In genomic region chr18:21109936-21110666, GRCh38 we compare ENCODE assay signal across 8 cellular contexts. TPM values are rescaled to one million over a fixed set of nuclear protein-coding genes. Genes with fewer than 3 reads are reported as not detected.
DNase-seq lines count a peak whose midpoint lies in the region; ATAC-seq and TF ChIP-seq lines count a peak whose summit lies in the region.

No MANE protein-coding gene starts in this region.

- no peaks in the 10 kb centered on the region for H3K9me3 Mint-ChIP-seq in activated naive CD4-positive, alpha-beta T cell treated with anti-CD3 and anti-CD28 coated beads for 36 hours
- no peaks in the 10 kb centered on the region for H3K9me3 Mint-ChIP-seq in activated CD8-positive, alpha-beta T cell treated with anti-CD3 and anti-CD28 coated beads, Interleukin-2, amount 10 ng/mL, durations not matched to agents 7 days and 5 days (ENCODE audit: insufficient read depth)
- no peaks in the 10 kb centered on the region for H3K9me3 Mint-ChIP-seq in type B pancreatic cell

- H3K27ac ChIP-seq in left lung = peak overlapping the region; percentile 98 to 99

- H3K4me1 Mint-ChIP-seq in activated naive CD4-positive, alpha-beta T cell treated with anti-CD3 and anti-CD28 coated beads for 36 hours (ENCODE audit: low read depth) = peaks cover 21% of the 10 kb centered on the region
- peaks cover 6% of the 10 kb centered on the region for H3K4me1 Mint-ChIP-seq in activated CD8-positive, alpha-beta T cell treated with anti-CD3 and anti-CD28 coated beads, Interleukin-2, amount 10 ng/mL, durations not matched to agents 7 days and 5 days (ENCODE audit: low read depth)
- peaks cover 16% of the 10 kb centered on the region for H3K4me1 Mint-ChIP-seq in type B pancreatic cell (ENCODE audit: unreplicated experiment)

- H3K4me3 ChIP-seq in left lung = peak overlapping the region; percentile 95 to 98

- POLR2A ChIA-PET in activated CD8-positive, alpha-beta T cell treated with anti-CD3 and anti-CD28 coated beads, Interleukin-2, amount 10 ng/mL, durations not matched to agents 7 days and 5 days (lab: Charles Lee) = no interaction called here

- H3K27me3 Mint-ChIP-seq in activated naive CD4-positive, alpha-beta T cell treated with anti-CD3 and anti-CD28 coated beads for 36 hours (ENCODE audit: low read depth) = no peaks in the 10 kb centered on the region
- no peaks in the 10 kb centered on the region for H3K27me3 Mint-ChIP-seq in activated CD8-positive, alpha-beta T cell treated with anti-CD3 and anti-CD28 coated beads, Interleukin-2, amount 10 ng/mL, durations not matched to agents 7 days and 5 days (ENCODE audit: low read depth)
- no peaks in the 10 kb centered on the region for H3K27me3 Mint-ChIP-seq in type B pancreatic cell

- H3K27me3 ChIP-seq in left lung = no peaks in the 10 kb centered on the region

- peaks cover 23 to 52% of the 10 kb centered on the region in 2 donors for H3K4me1 ChIP-seq in left lung

- peaks cover 3% of the 10 kb centered on the region for H3K36me3 Mint-ChIP-seq in activated naive CD4-positive, alpha-beta T cell treated with anti-CD3 and anti-CD28 coated beads for 36 hours (ENCODE audit: low read depth)
- H3K36me3 Mint-ChIP-seq in activated CD8-positive, alpha-beta T cell treated with anti-CD3 and anti-CD28 coated beads, Interleukin-2, amount 10 ng/mL, durations not matched to agents 7 days and 5 days (ENCODE audit: low read depth) = peaks cover 21% of the 10 kb centered on the region
- no peaks in the 10 kb centered on the region for H3K36me3 Mint-ChIP-seq in type B pancreatic cell

- DNase-seq in activated naive CD4-positive, alpha-beta T cell treated with anti-CD3 and anti-CD28 coated beads for 36 hours = no peak
- DNase-seq in activated naive CD4-positive, alpha-beta T cell treated with anti-CD3 and anti-CD28 coated beads, Interleukin-2, amount 50 U/mL, for 16 hours = no peak
- DNase-seq in activated CD8-positive, alpha-beta T cell treated with anti-CD3 and anti-CD28 coated beads, Interleukin-2, amount 10 ng/mL, durations not matched to agents 7 days and 5 days = no peak
- DNase-seq in left lung (no peak), type B pancreatic cell (ENCODE audit: extremely low spot score, unreplicated experiment) (no peak), NCI-H2196 treated with DMSO at 0.1 percent for 48 hours (lab: John Stamatoyannopoulos, UW; ENCODE audit: unreplicated experiment) (no peak), KG1 (lab: John Stamatoyannopoulos, UW) (no peak)

- H3K9me3 ChIP-seq in left lung = no peaks in the 10 kb centered on the region

- H3K36me3 ChIP-seq in left lung = no peaks in the 10 kb centered on the region

- TF ChIP-seq CTCF in left lung (IDR thresholded peaks at IDR 0.05) (no peak), type B pancreatic cell (conservative IDR thresholded peaks at IDR 0.05) (no peak)

- H3K4me3 Mint-ChIP-seq in activated naive CD4-positive, alpha-beta T cell treated with anti-CD3 and anti-CD28 coated beads for 36 hours = no peak overlapping the region
- H3K4me3 Mint-ChIP-seq in activated CD8-positive, alpha-beta T cell treated with anti-CD3 and anti-CD28 coated beads, Interleukin-2, amount 10 ng/mL, durations not matched to agents 7 days and 5 days = no peak overlapping the region
- H3K4me3 Mint-ChIP-seq in type B pancreatic cell = no peak overlapping the region

- intact Hi-C loops in activated naive CD4-positive, alpha-beta T cell treated with anti-CD3 and anti-CD28 coated beads for 36 hours (cut with micrococcal nuclease) = loop anchor here (1.0 to 10.0 kb wide), 11 partner anchors 8 to 593 kb away; partner anchors contain the start of genes ESCO1 and SNRPD1
- intact Hi-C loops in left lung (cut with DNase I) = no loop called here

- no peak for ATAC-seq in activated CD8-positive, alpha-beta T cell treated with anti-CD3 and anti-CD28 coated beads, Interleukin-2, amount 10 ng/mL, durations not matched to agents 7 days and 5 days
- ATAC-seq in left lung (no peak), HG03520 (IDR thresholded peaks at IDR 0.05; ENCODE audit: unreplicated experiment) (no peak)

- peak overlapping the region; percentile 93 for H3K27ac Mint-ChIP-seq in activated naive CD4-positive, alpha-beta T cell treated with anti-CD3 and anti-CD28 coated beads for 36 hours
- H3K27ac Mint-ChIP-seq in activated CD8-positive, alpha-beta T cell treated with anti-CD3 and anti-CD28 coated beads, Interleukin-2, amount 10 ng/mL, durations not matched to agents 7 days and 5 days = peak overlapping the region; percentile 93
- H3K27ac Mint-ChIP-seq in type B pancreatic cell = peak overlapping the region; percentile 88

- CTCF ChIA-PET in activated naive CD4-positive, alpha-beta T cell treated with anti-CD3 and anti-CD28 coated beads for 36 hours (lab: Charles Lee) = interaction anchor here (0.7 kb wide), 1 partner anchor 56 kb away, joined by 3 read pairs; no protein-coding TSS in a partner anchor
- CTCF ChIA-PET in activated CD8-positive, alpha-beta T cell treated with anti-CD3 and anti-CD28 coated beads, Interleukin-2, amount 10 ng/mL, durations not matched to agents 7 days and 5 days (lab: Charles Lee) = no interaction called here

RNA-seq across cellular contexts. Expression of gene ROCK1, which starts 1.5 kb away (rescaled TPM):
- total RNA-seq in activated naive CD4-positive, alpha-beta T cell treated with anti-CD3 and anti-CD28 coated beads for 36 hours = 10 to 100 TPM; 49.8 to 51.5 TPM
- total RNA-seq in activated CD8-positive, alpha-beta T cell treated with anti-CD3 and anti-CD28 coated beads, Interleukin-2, amount 10 ng/mL, durations not matched to agents 7 days and 5 days = 10 to 100 TPM; 63.7 to 69.4 TPM
- total RNA-seq in left lung (10 to 100 TPM; 50.2 to 62.1 TPM), type B pancreatic cell (ENCODE audit: low replicate concordance) (36.6 and 42.4 TPM in 2 replicates)
